In the genomic region with DNA sequence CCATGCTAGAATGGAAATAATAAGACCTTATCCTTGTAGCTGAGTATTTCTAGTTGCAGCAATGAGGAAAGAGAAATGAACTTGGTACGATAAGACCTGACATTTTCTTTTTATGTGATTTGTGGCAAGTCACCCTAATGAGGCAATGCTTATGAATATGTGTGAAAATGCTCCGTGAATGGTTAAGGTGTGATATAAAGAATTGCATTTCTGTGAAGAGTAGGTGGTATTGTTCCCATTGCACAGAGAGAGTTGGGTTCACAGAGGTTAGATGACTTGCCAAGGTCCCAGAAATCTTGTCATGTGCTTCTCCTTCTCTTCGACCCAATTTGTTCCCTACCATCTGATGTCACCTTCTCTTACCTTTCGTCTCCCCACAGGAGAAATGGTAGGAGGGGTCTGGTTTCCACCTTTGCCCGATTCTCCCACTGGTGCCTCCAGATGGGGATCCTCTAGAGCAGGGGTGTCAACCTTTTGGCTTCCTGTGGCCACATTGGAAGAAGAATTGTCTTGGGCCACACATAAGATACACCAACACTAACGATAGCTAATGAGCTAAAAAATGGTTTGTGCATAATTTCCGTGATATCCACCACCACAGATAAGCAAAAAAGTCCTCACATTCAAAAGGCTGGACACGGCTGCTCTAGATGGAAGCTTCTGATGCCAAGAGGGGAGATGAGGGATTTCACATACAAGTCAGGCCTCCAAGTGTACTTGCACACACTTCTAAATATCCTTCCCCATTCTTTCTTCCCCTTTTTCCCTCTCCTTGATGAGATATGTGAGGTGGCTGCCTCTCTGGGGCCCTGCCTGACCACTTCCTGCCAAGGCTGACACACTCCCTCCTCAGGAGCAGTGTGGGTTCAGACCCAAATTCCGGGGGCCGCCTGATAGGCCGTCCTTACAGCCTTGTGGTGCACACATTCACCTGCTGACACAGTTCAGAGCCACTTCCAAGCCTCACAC, we compare ENCODE assay signal across 8 cellular contexts.
DNase-seq lines count a peak whose midpoint lies in the region; ATAC-seq and TF ChIP-seq lines count a peak whose summit lies in the region.

No MANE protein-coding gene starts in this region.

- TF ChIP-seq CTCF in NB4 (IDR thresholded peaks at IDR 0.05; ENCODE audit: low read depth, low read length) = no peak
- TF ChIP-seq CTCF in omental fat pad (IDR thresholded peaks at IDR 0.05) = no peak

- peaks cover 19% of the 10 kb centered on the region for H3K36me3 Mint-ChIP-seq in activated naive CD4-positive, alpha-beta T cell treated with anti-CD3 and anti-CD28 coated beads, Interleukin-2, amount 50 U/mL, for 24 hours

- H3K4me3 Mint-ChIP-seq in activated naive CD4-positive, alpha-beta T cell treated with anti-CD3 and anti-CD28 coated beads, Interleukin-2, amount 50 U/mL, for 24 hours = no peak overlapping the region

- peaks cover 24% of the 10 kb centered on the region for H3K4me1 Mint-ChIP-seq in activated naive CD4-positive, alpha-beta T cell treated with anti-CD3 and anti-CD28 coated beads, Interleukin-2, amount 50 U/mL, for 24 hours

- no peak overlapping the region for H3K4me3 ChIP-seq in NB4 (ENCODE audit: low read depth, low read length)

- peak; percentile 63 for DNase-seq in CMK (ENCODE audit: low read depth)
- DNase-seq in NB4 (ENCODE audit: low read depth) = peak; percentile 99
- DNase-seq in stimulated activated CD8-positive, alpha-beta memory T cell treated with anti-CD3 and anti-CD28 coated beads, Interleukin-7, amount 100 ng/mL, for 48 hours (ENCODE audit: extremely low read depth in 1 of 2, low read depth in 1 of 2) = peak; percentile 41 to 60
- DNase-seq in COLO668 (lab: John Stamatoyannopoulos, UW; ENCODE audit: unreplicated experiment) = no peak
- DNase-seq in NCI-H1092 treated with DMSO at 0.1 percent for 48 hours (lab: John Stamatoyannopoulos, UW) = no peak
- no peak for DNase-seq in omental fat pad (ENCODE audit: low spot score)

- peak overlapping the region; percentile 62 for H3K27ac Mint-ChIP-seq in activated naive CD4-positive, alpha-beta T cell treated with anti-CD3 and anti-CD28 coated beads, Interleukin-2, amount 50 U/mL, for 24 hours

- no peak for TF ChIP-seq POLR2A in NB4 (IDR thresholded peaks at IDR 0.05; ENCODE audit: extremely low read depth, insufficient read length)

- no peaks in the 10 kb centered on the region for H3K9me3 Mint-ChIP-seq in activated naive CD4-positive, alpha-beta T cell treated with anti-CD3 and anti-CD28 coated beads, Interleukin-2, amount 50 U/mL, for 24 hours

- ATAC-seq in GM21526 (IDR thresholded peaks at IDR 0.05; ENCODE audit: low FRiP score, unreplicated experiment) (peak; percentile 48), omental fat pad (ENCODE audit: low FRiP score) (no peak)

- H3K27me3 Mint-ChIP-seq in activated naive CD4-positive, alpha-beta T cell treated with anti-CD3 and anti-CD28 coated beads, Interleukin-2, amount 50 U/mL, for 24 hours = no peaks in the 10 kb centered on the region

Comparison
In these comparisons a context has a peak if more than half of its experiments do, and no peak if none do; other contexts are left out.
1. DNase-seq: peak in CMK (single experiment), NB4 (single experiment) and stimulated activated CD8-positive, alpha-beta memory T cell treated with anti-CD3 and anti-CD28 coated beads, Interleukin-7, amount 100 ng/mL, for 48 hours (2 of 2); none in COLO668 (single experiment), NCI-H1092 treated with DMSO at 0.1 percent for 48 hours (single experiment) and omental fat pad (single experiment).